In genomic region chr2:110610613-110611250, GRCh38 we compare ENCODE assay signal across 8 cellular contexts. TPM values are rescaled to one million over a fixed set of nuclear protein-coding genes. Genes with fewer than 3 reads are reported as not detected.
DNase-seq lines count a peak whose midpoint lies in the region; ATAC-seq, FAIRE-seq and TF ChIP-seq lines count a peak whose summit lies in the region.
"Not testable (repeated sequence)": the region's sequence is repeated elsewhere in the genome, so short reads cannot be mapped to it uniquely, and the experiment has no call there.

No MANE protein-coding gene starts in this region.

- not testable (repeated sequence) for H3K27me3 ChIP-seq in CD4-positive, CD25-positive, alpha-beta regulatory T cell (ENCODE audit: control insufficient read depth, insufficient read depth, low read length)

- H3K9me3 ChIP-seq in CD4-positive, CD25-positive, alpha-beta regulatory T cell (ENCODE audit: control insufficient read depth in 2 of 2, low read length in 2 of 2); kidney (ENCODE audit: control insufficient read depth in 1 of 2, low read length in 2 of 2): not testable (repeated sequence)

- H3K4me3 ChIP-seq in CD4-positive, CD25-positive, alpha-beta regulatory T cell (ENCODE audit: low read depth, low read length); kidney (ENCODE audit: low read length in 2 of 2): not testable (repeated sequence)

- H3K9ac ChIP-seq in kidney (ENCODE audit: low read length in 2 of 2) = not testable (repeated sequence)

- TF ChIP-seq CTCF in WTC11 (IDR thresholded peaks at IDR 0.05); chondrocyte (IDR thresholded peaks at IDR 0.05); kidney (IDR thresholded peaks at IDR 0.05; ENCODE audit: borderline replicate concordance, extremely low read depth, insufficient read depth); neural crest cell (conservative IDR thresholded peaks at IDR 0.05): not testable (repeated sequence)

- H3K36me3 ChIP-seq in CD4-positive, CD25-positive, alpha-beta regulatory T cell (ENCODE audit: control insufficient read depth, insufficient read depth, low read length); kidney (ENCODE audit: control insufficient read depth in 1 of 2, insufficient read depth in 2 of 2, low read length in 2 of 2): not testable (repeated sequence)

- not testable (repeated sequence) for H3K27ac Mint-ChIP-seq in CD4-positive, CD25-positive, alpha-beta regulatory T cell; WTC11; activated T-cell treated with anti-CD3 and anti-CD28 coated beads, Interleukin-2, amount 50 U/mL, for 72 hours; chondrocyte (ENCODE audit: unreplicated experiment); neural crest cell (ENCODE audit: unreplicated experiment)

- not testable (repeated sequence) for H3K4me3 Mint-ChIP-seq in CD4-positive, CD25-positive, alpha-beta regulatory T cell
- H3K4me3 Mint-ChIP-seq in WTC11 (peak overlapping the region; percentile 49), chondrocyte (ENCODE audit: unreplicated experiment) (peak overlapping the region; percentile 12), neural crest cell (peak overlapping the region; percentile 65)
- H3K4me3 Mint-ChIP-seq in activated T-cell treated with anti-CD3 and anti-CD28 coated beads, Interleukin-2, amount 50 U/mL, for 72 hours = peak overlapping the region; percentile 24 to 27

- FAIRE-seq in kidney (lab: Jason Lieb, UNC) = not testable (repeated sequence)

- not testable (repeated sequence) for H3K4me1 ChIP-seq in CD4-positive, CD25-positive, alpha-beta regulatory T cell (ENCODE audit: control insufficient read depth, insufficient read depth, low read length, poor library complexity, severe bottlenecking); kidney (ENCODE audit: control insufficient read depth in 1 of 2, insufficient read depth in 1 of 2, low read depth in 1 of 2, low read length in 2 of 2)

- DNase-seq in CD4-positive, CD25-positive, alpha-beta regulatory T cell = peak in 1 of 3 donors; percentile 13
- DNase-seq in WTC11 (ENCODE audit: low spot score) (peak; percentile 46), kidney (peak; percentile 35), neural crest cell (ENCODE audit: low read depth, low spot score) (peak; percentile 14)
- DNase-seq in activated T-cell treated with anti-CD3 and anti-CD28 coated beads, Interleukin-2, amount 50 U/mL, for 72 hours = peak; percentile 12 to 24
- DNase-seq in chondrocyte (ENCODE audit: low spot score) = not testable (repeated sequence)
- peak; percentile 24 for DNase-seq in stimulated activated CD8-positive, alpha-beta memory T cell treated with anti-CD3 and anti-CD28 coated beads, Interleukin-4, amount 100 ng/mL, for 48 hours

- H3K4me1 Mint-ChIP-seq in CD4-positive, CD25-positive, alpha-beta regulatory T cell; WTC11; activated T-cell treated with anti-CD3 and anti-CD28 coated beads, Interleukin-2, amount 50 U/mL, for 72 hours (ENCODE audit: low read depth); chondrocyte (ENCODE audit: low read depth); neural crest cell: not testable (repeated sequence)

- POLR2A ChIA-PET in WTC11 (lab: Charles Lee) = not testable (repeated sequence)

- ATAC-seq in CD4-positive, CD25-positive, alpha-beta regulatory T cell (ENCODE audit: low read depth in 2 of 2) = peak; percentile 48 to 57
- ATAC-seq in HG02759 (IDR thresholded peaks at IDR 0.05; ENCODE audit: unreplicated experiment) (peak; percentile 39), WTC11 (peak; percentile 84)
- ATAC-seq in activated T-cell treated with anti-CD3 and anti-CD28 coated beads, Interleukin-2, amount 50 U/mL, for 72 hours (replicated peaks in 1 of 2) = peak; percentile 77 to 80

- H3K27me3 Mint-ChIP-seq in CD4-positive, CD25-positive, alpha-beta regulatory T cell; WTC11 (ENCODE audit: low read depth); activated T-cell treated with anti-CD3 and anti-CD28 coated beads, Interleukin-2, amount 50 U/mL, for 72 hours (ENCODE audit: low read depth); chondrocyte (ENCODE audit: low read depth); neural crest cell (ENCODE audit: low read depth): not testable (repeated sequence)

- CTCF ChIA-PET in WTC11 (lab: Charles Lee) = not testable (repeated sequence)

- H3K27ac ChIP-seq in CD4-positive, CD25-positive, alpha-beta regulatory T cell (ENCODE audit: insufficient read depth, low read length, poor library complexity, severe bottlenecking); kidney (ENCODE audit: low read depth in 2 of 2, low read length in 2 of 2): not testable (repeated sequence)

- H3K36me3 Mint-ChIP-seq in CD4-positive, CD25-positive, alpha-beta regulatory T cell; WTC11; activated T-cell treated with anti-CD3 and anti-CD28 coated beads, Interleukin-2, amount 50 U/mL, for 72 hours (ENCODE audit: insufficient read depth in 2 of 2); chondrocyte (ENCODE audit: low read depth); neural crest cell (ENCODE audit: low read depth): not testable (repeated sequence)

- intact Hi-C loops in kidney (cut with DNase I) = not testable (repeated sequence)

- H3K9me3 Mint-ChIP-seq in CD4-positive, CD25-positive, alpha-beta regulatory T cell; WTC11; activated T-cell treated with anti-CD3 and anti-CD28 coated beads, Interleukin-2, amount 50 U/mL, for 72 hours; chondrocyte (ENCODE audit: low read depth); neural crest cell: not testable (repeated sequence)

RNA-seq across cellular contexts. Expression of gene RGPD6, which starts 33.7 kb away (rescaled TPM):
- 110 TPM for total RNA-seq in CD4-positive, CD25-positive, alpha-beta regulatory T cell
- polyA plus RNA-seq in CD4-positive, CD25-positive, alpha-beta regulatory T cell = 1 to 10 TPM; 1.5 to 2.9 (median 2.1) TPM
- total RNA-seq in WTC11 (2021) = 9.1 to 12.5 TPM (median 9.3 TPM) in 3 replicates
- total RNA-seq in activated T-cell treated with anti-CD3 and anti-CD28 coated beads, Interleukin-2, amount 50 U/mL, for 72 hours = 10 to 100 TPM in 1 of 2 donors, 1 to 10 TPM in 1; 8.6 to 30.1 TPM
- total RNA-seq in chondrocyte = 9.3 to 30.0 TPM (median 14.1 TPM) in 3 replicates
- total RNA-seq in kidney = 19.5 TPM
- 7.7 TPM for polyA plus RNA-seq in kidney (ENCODE audit: insufficient read depth, low read depth, low replicate concordance)
- 9.5 and 25.7 TPM in 2 replicates for total RNA-seq in neural crest cell
